9 cellular contexts compared by ENCODE assay signal in the genomic region with DNA sequence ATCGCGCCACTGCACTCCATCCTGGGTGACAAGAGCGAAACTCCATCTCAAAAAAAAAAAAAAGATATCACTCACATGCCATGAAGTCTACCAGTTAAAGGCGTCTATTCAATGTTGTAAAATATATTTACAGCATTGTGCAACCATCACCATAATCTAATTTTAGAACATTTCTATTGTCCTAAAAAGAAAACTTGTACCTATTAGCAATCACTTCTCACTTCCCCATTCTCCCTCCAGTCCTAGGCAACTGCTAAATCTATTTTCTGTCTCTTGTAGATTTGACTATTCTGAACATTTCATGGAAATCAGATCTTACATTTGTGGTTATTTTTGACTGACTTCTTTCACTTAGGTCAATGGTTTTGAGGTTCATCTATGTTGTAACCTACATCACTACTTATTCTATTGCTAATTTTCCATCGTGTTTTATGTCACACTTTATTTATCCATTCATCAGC. TPM values are rescaled to one million over a fixed set of nuclear protein-coding genes. Genes with fewer than 3 reads are reported as not detected.
DNase-seq lines count a peak whose midpoint lies in the region; ATAC-seq, FAIRE-seq and TF ChIP-seq lines count a peak whose summit lies in the region.
"Had no signal": no experiment of that assay in that cellular context is flagged by ENCODE, and none has a peak within 500 bp of the region (broad histone marks: within the 10 kb centered on the region; RNA-seq: fewer than 3 reads in every experiment).

No MANE protein-coding gene starts in this region.

- no peaks in the 10 kb centered on the region for H3K36me3 ChIP-seq in mesenchymal stem cell (ENCODE audit: control insufficient read depth in 1 of 2, insufficient read depth in 2 of 2, low read depth in 1 of 2, low read length in 2 of 2)

- no peaks in the 10 kb centered on the region for H3K9me3 Mint-ChIP-seq in activated B cell treated with CpG ODN at 0.5 μM for 24 hours

- H2BK5ac ChIP-seq in mesenchymal stem cell (ENCODE audit: low read depth, low read length, poor library complexity, severe bottlenecking), result no peak overlapping the region

- no peak overlapping the region for H4K91ac ChIP-seq in mesenchymal stem cell (ENCODE audit: low read length)

- H3K4me1 Mint-ChIP-seq in activated B cell treated with CpG ODN at 0.5 μM for 24 hours, result peaks cover 26% of the 10 kb centered on the region

- H3K27me3 Mint-ChIP-seq in activated B cell treated with CpG ODN at 0.5 μM for 24 hours, result no peaks in the 10 kb centered on the region

- POLR2A ChIA-PET in activated B cell treated with CpG ODN at 0.5 μM for 24 hours (lab: Charles Lee), result no interaction called here

- no peak overlapping the region for H3K23ac ChIP-seq in mesenchymal stem cell (ENCODE audit: low read length in 2 of 2)

- no peaks in the 10 kb centered on the region for H3K27me3 ChIP-seq in mesenchymal stem cell (ENCODE audit: control insufficient read depth in 1 of 2, insufficient read depth in 1 of 2, low read length in 2 of 2)

- intact Hi-C loops in activated B cell treated with CpG ODN at 0.5 μM for 24 hours (cut with micrococcal nuclease), result loop anchor here (2.0 kb wide), 1 partner anchor 25 kb away; a partner anchor contains a TSS
- intact Hi-C loops in Right ventricle myocardium superior (cut with DNase I), result no loop called here

- no peak overlapping the region for H4K8ac ChIP-seq in mesenchymal stem cell (ENCODE audit: low read length)

- FAIRE-seq in GM12892 (lab: Jason Lieb, UNC), result peak; percentile 46
- FAIRE-seq: small intestine had no signal

- DNase-seq in GM12892 (ENCODE audit: insufficient read length), result no peak
- no peak for DNase-seq in activated B cell treated with CpG ODN at 0.5 μM for 24 hours
- DNase-seq in 8988T, result no peak
- DNase-seq in omental fat pad (ENCODE audit: low spot score), result no peak
- no peak for DNase-seq in mesenchymal stem cell
- no peak for DNase-seq in Right ventricle myocardium superior
- DNase-seq: small intestine had no signal

- H3K4me3 Mint-ChIP-seq in activated B cell treated with CpG ODN at 0.5 μM for 24 hours, result peak overlapping the region; percentile 6

- no peak overlapping the region for H3K14ac ChIP-seq in mesenchymal stem cell (ENCODE audit: low read length in 2 of 2)

- H3K9ac ChIP-seq in mesenchymal stem cell (ENCODE audit: low read length), result no peak overlapping the region

- ATAC-seq in GM21360 (IDR thresholded peaks at IDR 0.05; ENCODE audit: unreplicated experiment), result peak; percentile 95
- peak; percentile 91 for ATAC-seq in HG03108 (IDR thresholded peaks at IDR 0.05; ENCODE audit: unreplicated experiment)
- peak; percentile 76 for ATAC-seq in activated B cell treated with CpG ODN at 0.5 μM for 24 hours (ENCODE audit: low read depth)
- no peak for ATAC-seq in omental fat pad (ENCODE audit: low FRiP score)
- no peak for ATAC-seq in Right ventricle myocardium superior (ENCODE audit: poor library complexity)

- peak overlapping the region; percentile 4 for H3K27ac Mint-ChIP-seq in activated B cell treated with CpG ODN at 0.5 μM for 24 hours

- H3K4me3 ChIP-seq in mesenchymal stem cell (ENCODE audit: insufficient read depth in 1 of 2, low read depth in 1 of 2, low read length in 2 of 2), result no peak overlapping the region

- no peak overlapping the region for H2BK15ac ChIP-seq in mesenchymal stem cell (ENCODE audit: low read depth, poor library complexity, severe bottlenecking)

- H3K4me2 ChIP-seq in mesenchymal stem cell (ENCODE audit: low read length, poor library complexity, severe bottlenecking), result no peak overlapping the region

- no peak overlapping the region for H2AK5ac ChIP-seq in mesenchymal stem cell (ENCODE audit: low read length, severe bottlenecking)

- H2AFZ ChIP-seq in mesenchymal stem cell (ENCODE audit: low read depth, low read length), result no peak overlapping the region

- no peaks in the 10 kb centered on the region for H3K4me1 ChIP-seq in mesenchymal stem cell (ENCODE audit: control insufficient read depth, insufficient read depth, low read depth, low read length)

- H3K18ac ChIP-seq in mesenchymal stem cell (ENCODE audit: low read depth in 1 of 2, low read length in 2 of 2), result no peak overlapping the region

- H3K9me3 ChIP-seq in mesenchymal stem cell (ENCODE audit: control insufficient read depth, low read length), result no peaks in the 10 kb centered on the region

- CTCF ChIA-PET in activated B cell treated with CpG ODN at 0.5 μM for 24 hours (lab: Charles Lee), result no interaction called here

- no peak overlapping the region for H2BK12ac ChIP-seq in mesenchymal stem cell (ENCODE audit: low read length in 2 of 2)

- no peaks in the 10 kb centered on the region for H3K36me3 Mint-ChIP-seq in activated B cell treated with CpG ODN at 0.5 μM for 24 hours (ENCODE audit: low read depth)

- TF ChIP-seq POLR2A in GM12892 (IDR thresholded peaks at IDR 0.05; ENCODE audit: low read depth, low read length), result no peak

- TF ChIP-seq CTCF in activated B cell treated with CpG ODN at 0.5 μM for 24 hours (IDR thresholded peaks at IDR 0.05) (no peak), omental fat pad (IDR thresholded peaks at IDR 0.05) (no peak)

- no peaks in the 10 kb centered on the region for H3K79me1 ChIP-seq in mesenchymal stem cell (replicated peaks; ENCODE audit: low read length, poor library complexity, severe bottlenecking)

- no peak overlapping the region for H3K27ac ChIP-seq in mesenchymal stem cell (ENCODE audit: low read length, poor library complexity, severe bottlenecking)

- H2BK120ac ChIP-seq in mesenchymal stem cell (ENCODE audit: low read depth, low read length), result no peak overlapping the region

- H3K4ac ChIP-seq in mesenchymal stem cell (ENCODE audit: low read depth in 1 of 2, low read length in 2 of 2), result no peak overlapping the region

- 100% methylated on average over 4 of the region's 5 CpGs for WGBS in mesenchymal stem cell

RNA-seq across cellular contexts. Expression of a gene that starts 25.2 kb away (rescaled TPM):
- 2.2 TPM for polyA plus RNA-seq in GM12892 (2012; ENCODE audit: missing spikeins)
- total RNA-seq in activated B cell treated with CpG ODN at 0.5 μM for 24 hours (18.7 and 21.0 TPM in 2 replicates), omental fat pad (10 to 100 TPM; 10.2 to 16.4 (median 11.2) TPM), Right ventricle myocardium superior (13.3 TPM)
- 4.2 TPM for polyA plus RNA-seq in mesenchymal stem cell (2013, experiment 1 of 2)
- 4.4 TPM for polyA plus RNA-seq in mesenchymal stem cell (2013, experiment 2 of 2)

Comparison
In these comparisons a context has a peak if more than half of its experiments do, and no peak if none do; other contexts are left out.
1. ATAC-seq: peak in GM21360 (single experiment), HG03108 (single experiment) and activated B cell treated with CpG ODN at 0.5 μM for 24 hours (single experiment); none in omental fat pad (single experiment) and Right ventricle myocardium superior (single experiment).